6 cellular contexts compared by ENCODE assay signal in the genomic region with DNA sequence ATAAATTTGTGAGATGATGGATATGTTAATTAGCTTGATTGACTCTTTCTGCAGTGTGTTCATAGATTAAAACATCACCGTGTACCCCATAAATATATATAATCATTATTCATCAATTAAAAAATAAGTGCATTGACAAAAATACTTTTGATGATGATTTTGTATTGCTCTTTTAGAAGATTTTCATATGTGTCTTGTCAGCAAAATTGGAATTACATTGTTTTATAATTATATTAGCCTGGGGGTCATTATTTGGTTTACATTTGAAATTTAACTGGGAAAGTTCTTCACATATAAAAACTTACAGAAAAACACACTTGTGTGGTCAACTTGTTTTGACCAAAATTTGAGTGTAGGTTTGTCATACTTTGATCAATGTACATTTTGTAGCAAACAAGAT.
"Had no signal": no experiment of that assay in that cellular context is flagged by ENCODE, and none has a peak within 500 bp of the region (broad histone marks: within the 10 kb centered on the region; RNA-seq: fewer than 3 reads in every experiment).

No MANE protein-coding gene starts in this region.

- H3K4me3 ChIP-seq: GM23248 had no signal

- H2AFZ ChIP-seq: GM23248 had no signal

- FAIRE-seq: H54 had no signal

- DNase-seq: GM23248, GOT3, H9, HCEC 1CT, KG1 had no signal

- H3K9ac ChIP-seq: GM23248 had no signal

- H3K27ac ChIP-seq: GM23248 had no signal
